19 cellular contexts compared by ENCODE assay signal in the genomic region with DNA sequence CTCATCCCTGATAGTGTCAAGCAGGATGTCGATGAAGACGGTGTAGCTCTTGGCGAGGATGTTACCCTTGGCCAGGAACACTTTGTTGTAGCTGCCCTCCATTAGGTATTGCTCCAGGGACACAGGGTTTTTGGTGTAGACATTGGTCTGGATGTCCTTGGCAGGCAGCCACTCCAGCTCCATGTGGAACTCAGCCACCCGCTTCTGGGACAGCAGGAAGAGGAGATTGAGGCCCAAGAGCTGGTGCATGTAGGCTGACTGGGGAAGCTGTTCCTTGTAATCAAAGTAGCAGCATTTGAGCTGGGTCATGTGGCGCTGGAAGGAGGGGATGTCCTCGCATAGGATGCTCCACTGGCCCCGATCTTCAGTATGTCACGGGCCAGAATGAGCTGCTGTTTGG. TPM values are rescaled to one million over a fixed set of nuclear protein-coding genes. Genes with fewer than 3 reads are reported as not detected.
A peak's percentile ranks its signal among the peaks of the same experiment; 100 is the strongest.
DNase-seq lines count a peak whose midpoint lies in the region; ATAC-seq and TF ChIP-seq lines count a peak whose summit lies in the region.
"Had no signal": no experiment of that assay in that cellular context is flagged by ENCODE, and none has a peak within 500 bp of the region (broad histone marks: within the 10 kb centered on the region; RNA-seq: fewer than 3 reads in every experiment).

No MANE protein-coding gene starts in this region.

- no peak overlapping the region for H3K4me3 ChIP-seq in prostate gland
- H3K4me3 ChIP-seq: Peyer's patch had no signal

- H3K36me3 Mint-ChIP-seq in CD14-positive monocyte (peaks cover 46 to 59% of the 10 kb centered on the region in 2 donors), T-helper 17 cell (ENCODE audit: low read depth) (peaks cover 10% of the 10 kb centered on the region)

- intact Hi-C loops in CD14-positive monocyte (cut with micrococcal nuclease): no loop called here
- intact Hi-C loops in left ventricle myocardium superior (cut with micrococcal nuclease): no loop called here
- intact Hi-C loops in prostate gland (cut with DNase I): loop anchor here (10.0 kb wide), 1 partner anchor 210 kb away; no protein-coding TSS in a partner anchor
- intact Hi-C loops in left colon (cut with DNase I, micrococcal nuclease): no loop called here

- ATAC-seq in T-helper 17 cell (no peak), left ventricle myocardium superior (peak; percentile 66), left colon (no peak), GM21390 (IDR thresholded peaks at IDR 0.05; ENCODE audit: unreplicated experiment) (no peak)
- ATAC-seq: stimulated activated naive CD8-positive, alpha-beta T cell treated with anti-CD3 and anti-CD28 coated beads, Interleukin-15, amount 100 ng/mL, for 72 hours had no signal

- peaks cover 33% of the 10 kb centered on the region for H3K4me1 ChIP-seq in prostate gland (replicated peaks)

- no peak for DNase-seq in CD14-positive monocyte (ENCODE audit: low spot score)
- no peak for DNase-seq in T-helper 17 cell
- DNase-seq in left ventricle myocardium superior: peak; percentile 88
- DNase-seq in prostate gland (ENCODE audit: low spot score): peak; percentile 63
- no peak for DNase-seq in left colon
- no peak for DNase-seq in NCI-H1105 treated with DMSO at 0.1 percent for 48 hours (lab: John Stamatoyannopoulos, UW)
- DNase-seq in SIG-M5 (lab: John Stamatoyannopoulos, UW): no peak
- DNase-seq: activated CD4-positive, alpha-beta T cell treated with anti-CD3 and anti-CD28 coated beads, Interleukin-2, amount 10 ng/mL, durations not matched to agents 7 days and 5 days; activated naive CD4-positive, alpha-beta T cell treated with anti-CD3 and anti-CD28 coated beads, Interleukin-2, amount 50 U/mL, for 16 hours; dermis blood vessel endothelial cell; DND-41; GOT3; NCI-H1436 treated with DMSO at 0.1 percent for 48 hours; NCI-H2227 treated with DMSO at 0.1 percent for 48 hours; NCI-H82; Peyer's patch; stimulated activated naive CD8-positive, alpha-beta T cell treated with anti-CD3 and anti-CD28 coated beads, Interleukin-15, amount 100 ng/mL, for 72 hours had no signal

- TF ChIP-seq POLR2A in prostate gland (IDR thresholded peaks at IDR 0.05): no peak

- H3K4me3 Mint-ChIP-seq in CD14-positive monocyte: no peak overlapping the region
- peak overlapping the region; percentile 15 for H3K4me3 Mint-ChIP-seq in T-helper 17 cell
- H3K4me3 Mint-ChIP-seq: activated CD4-positive, alpha-beta T cell treated with anti-CD3 and anti-CD28 coated beads, Interleukin-2, amount 10 ng/mL, durations not matched to agents 7 days and 5 days; stimulated activated naive CD8-positive, alpha-beta T cell treated with anti-CD3 and anti-CD28 coated beads, Interleukin-15, amount 100 ng/mL, for 72 hours had no signal

- WGBS in prostate gland: 73% methylated on average over 8 of the region's 8 CpGs

- H3K9me3 ChIP-seq in T-helper 17 cell (ENCODE audit: control insufficient read depth, low read length, poor library complexity, severe bottlenecking) (no peaks in the 10 kb centered on the region), prostate gland (no peaks in the 10 kb centered on the region)
- H3K9me3 ChIP-seq: Peyer's patch had no signal

- TF ChIP-seq CTCF in CD14-positive monocyte (IDR thresholded peaks at IDR 0.05): no peak
- no peak for TF ChIP-seq CTCF in prostate gland (IDR thresholded peaks at IDR 0.05)

- H3K27me3 Mint-ChIP-seq in CD14-positive monocyte (ENCODE audit: low read depth in 3 of 3): no peaks in the 10 kb centered on the region
- no peaks in the 10 kb centered on the region for H3K27me3 Mint-ChIP-seq in T-helper 17 cell
- H3K27me3 Mint-ChIP-seq: activated CD4-positive, alpha-beta T cell treated with anti-CD3 and anti-CD28 coated beads, Interleukin-2, amount 10 ng/mL, durations not matched to agents 7 days and 5 days; stimulated activated naive CD8-positive, alpha-beta T cell treated with anti-CD3 and anti-CD28 coated beads, Interleukin-15, amount 100 ng/mL, for 72 hours had no signal

- no peaks in the 10 kb centered on the region for H3K36me3 ChIP-seq in prostate gland

- H3K27me3 ChIP-seq in prostate gland (replicated peaks; ENCODE audit: insufficient read depth): no peaks in the 10 kb centered on the region
- H3K27me3 ChIP-seq: Peyer's patch had no signal

- no peaks in the 10 kb centered on the region for H3K9me3 Mint-ChIP-seq in CD14-positive monocyte
- H3K9me3 Mint-ChIP-seq: activated CD4-positive, alpha-beta T cell treated with anti-CD3 and anti-CD28 coated beads, Interleukin-2, amount 10 ng/mL, durations not matched to agents 7 days and 5 days; stimulated activated naive CD8-positive, alpha-beta T cell treated with anti-CD3 and anti-CD28 coated beads, Interleukin-15, amount 100 ng/mL, for 72 hours had no signal

- H3K27ac ChIP-seq in prostate gland: peak overlapping the region; percentile 37 to 68
- H3K27ac ChIP-seq: epithelial cell of prostate, Peyer's patch had no signal

- H3K27ac Mint-ChIP-seq in CD14-positive monocyte (peak overlapping the region; percentile 40 to 87 (median 70)), T-helper 17 cell (peak overlapping the region; percentile 98)
- H3K27ac Mint-ChIP-seq: activated CD4-positive, alpha-beta T cell treated with anti-CD3 and anti-CD28 coated beads, Interleukin-2, amount 10 ng/mL, durations not matched to agents 7 days and 5 days had no signal

- H3K4me1 Mint-ChIP-seq in CD14-positive monocyte (peaks cover 81% of the 10 kb centered on the region), T-helper 17 cell (peaks cover 58% of the 10 kb centered on the region)

RNA-seq across cellular contexts. Expression of gene IL6R, which starts 9.5 kb away (rescaled TPM):
- polyA plus RNA-seq in CD14-positive monocyte: 10 to 100 TPM; 56.4 to 81.7 TPM
- 10 to 100 TPM; 72.8 to 79.0 TPM for total RNA-seq in T-helper 17 cell
- total RNA-seq in left ventricle myocardium superior: 15.3 TPM
- 10 to 100 TPM; 70.1 to 80.7 TPM for total RNA-seq in prostate gland
- total RNA-seq in left colon: 10 to 100 TPM; 32.9 to 51.4 TPM

Comparison
In these comparisons a context has a peak if more than half of its experiments do, and no peak if none do; other contexts are left out.
1. DNase-seq: peak in left ventricle myocardium superior (single experiment) and prostate gland (single experiment); none in CD14-positive monocyte (single experiment), T-helper 17 cell (0 of 3), left colon (0 of 2), NCI-H1105 treated with DMSO at 0.1 percent for 48 hours (single experiment) and SIG-M5 (single experiment).